Comparison of ENCODE assay signal across 18 cellular contexts in genomic region chr14:71140157-71140556, GRCh38.
A peak's percentile ranks its signal among the peaks of the same experiment; 100 is the strongest.
DNase-seq lines count a peak whose midpoint lies in the region; ATAC-seq, FAIRE-seq and TF ChIP-seq lines count a peak whose summit lies in the region.
"Had no signal": no experiment of that assay in that cellular context is flagged by ENCODE, and none has a peak within 500 bp of the region (broad histone marks: within the 10 kb centered on the region; RNA-seq: fewer than 3 reads in every experiment).

No MANE protein-coding gene starts in this region.

- no peaks in the 10 kb centered on the region for H3F3A ChIP-seq in GM23338 (replicated peaks; ENCODE audit: low read depth)

- POLR2A ChIA-PET in GM12878 (lab: Charles Lee), result no interaction called here

- H3K9me2 ChIP-seq in GM23338 (ENCODE audit: insufficient read depth), result 0 out of 2 replicates have a peak, but pooled peaks cover 6% of the 10 kb centered on the region

- no peak overlapping the region for H3K4me3 Mint-ChIP-seq in GM23338
- H3K4me3 Mint-ChIP-seq: CD14-positive monocyte had no signal

- TF ChIP-seq RAD21 in GM12878 (IDR thresholded peaks at IDR 0.05; ENCODE audit: insufficient read depth, low read depth, low read length), result no peak

- TF ChIP-seq CTCF in GM12878 (IDR thresholded peaks at IDR 0.05 in 2 of 3, conservative IDR thresholded peaks at IDR 0.05 in 1 of 3; ENCODE audit: control insufficient read depth in 2 of 3, extremely low read depth in 1 of 3, insufficient read depth in 1 of 3, low read depth in 3 of 3, low read length in 3 of 3) (no peak), osteoblast (IDR thresholded peaks at IDR 0.05; ENCODE audit: extremely low read depth, low read depth, low read length) (no peak), sigmoid colon (IDR thresholded peaks at IDR 0.05) (no peak), GM10266 (IDR thresholded peaks at IDR 0.05; ENCODE audit: control insufficient read depth, insufficient read depth, low read depth, missing control alignments) (no peak), GM23338 (conservative IDR thresholded peaks at IDR 0.05; ENCODE audit: low read depth in 2 of 2) (no peak)

- DNase-seq in GM18507 (ENCODE audit: extremely low spot score, insufficient read length, low read depth), result no peak
- DNase-seq in GM12878 (ENCODE audit: low read depth, low spot score), result no peak
- no peak for DNase-seq in osteoblast (ENCODE audit: insufficient read length, low spot score, missing footprints)
- no peak for DNase-seq in sigmoid colon
- DNase-seq in GM10266 (ENCODE audit: extremely low spot score), result no peak
- DNase-seq in GM23338 (ENCODE audit: low spot score), result no peak
- DNase-seq: COR-L47, EL, NCI-H1048, NCI-H146, NCI-H2081 treated with DMSO at 0.1 percent for 48 hours, NCI-H82, Right ventricle myocardium superior had no signal

- in situ Hi-C loops in GM12878 (cut with MboI), result no loop called here

- H3K4me1 Mint-ChIP-seq in GM23338, result peaks cover 10% of the 10 kb centered on the region; the same call in 2 of the 3 replicates

- CTCF ChIA-PET in GM12878 (lab: Yijun Ruan, JAX), result interaction anchor here (0.9 to 10.4 kb wide), 9 partner anchors 8 to 792 kb away, joined by 3 to 202 read pairs (median 7); partner anchors contain the start of gene RGS6

- no TSS peak for BruUV-seq in GM12878 (replicated peaks; lab: Mats Ljungman, UMichigan)

- SMC1A ChIA-PET in GM12878 (lab: Charles Lee; ENCODE audit: uncharacterized antibody, unreplicated experiment), result interaction anchor here (0.7 to 12.6 kb wide), 11 partner anchors 8 to 715 kb away, joined by 3 to 230 read pairs (median 4); no protein-coding TSS in a partner anchor

- H3K27ac ChIP-seq in GM12878 (ENCODE audit: control insufficient read depth, insufficient read depth) (no peak overlapping the region), osteoblast (ENCODE audit: low read depth, low read length) (peak overlapping the region; percentile 94), sigmoid colon (no peak overlapping the region), GM23338 (ENCODE audit: low read depth) (no peak overlapping the region)

- RAD21 ChIA-PET in GM12878 (lab: Charles Lee; ENCODE audit: unreplicated experiment), result interaction anchor here (0.6 to 4.6 kb wide), 13 partner anchors 89 to 715 kb away, joined by 3 to 48 read pairs (median 4); no protein-coding TSS in a partner anchor

- no peak for TF ChIP-seq EP300 in GM12878 (IDR thresholded peaks at IDR 0.05; ENCODE audit: borderline replicate concordance in 1 of 2, control insufficient read depth in 1 of 2, low read depth in 2 of 2, low read length in 2 of 2)
- no peak for TF ChIP-seq EP300 in sigmoid colon (IDR thresholded peaks at IDR 0.05)

- H3K9me3 ChIP-seq in GM12878 (replicated peaks; ENCODE audit: control insufficient read depth, insufficient read depth, low read length) (no peaks in the 10 kb centered on the region; the same call in 2 of the 3 replicates), osteoblast (ENCODE audit: low read depth, low read length) (no peaks in the 10 kb centered on the region), sigmoid colon (no peaks in the 10 kb centered on the region)
- H3K9me3 ChIP-seq: HAP-1 had no signal

- FAIRE-seq in GM18507 (lab: Jason Lieb, UNC) (peak; percentile 78), GM12878 (lab: Jason Lieb, UNC) (no peak)

- no peaks in the 10 kb centered on the region for H3K27me3 ChIP-seq in GM12878 (replicated peaks in 1 of 2; ENCODE audit: control insufficient read depth in 2 of 2, insufficient read depth in 2 of 2, low read length in 1 of 2)
- no peaks in the 10 kb centered on the region for H3K27me3 ChIP-seq in osteoblast (ENCODE audit: insufficient read depth, low read length)
- no peaks in the 10 kb centered on the region for H3K27me3 ChIP-seq in sigmoid colon
- no peaks in the 10 kb centered on the region for H3K27me3 ChIP-seq in GM23338 (ENCODE audit: insufficient read depth)

- H3K4me1 ChIP-seq in GM12878 (ENCODE audit: control insufficient read depth, insufficient read depth, low read length) (peaks cover 17% of the 10 kb centered on the region), osteoblast (ENCODE audit: insufficient read depth, low read length) (peaks cover 48% of the 10 kb centered on the region), sigmoid colon (peaks cover 0 to 13% (median 4%) of the 10 kb centered on the region in 4 donors), GM23338 (ENCODE audit: insufficient read depth) (no peaks in the 10 kb centered on the region)

- no peak for TF ChIP-seq POLR2A in GM12878 (IDR thresholded peaks at IDR 0.05; ENCODE audit: low read depth, low read length)
- TF ChIP-seq POLR2A in sigmoid colon (IDR thresholded peaks at IDR 0.05), result no peak

- H3K79me2 ChIP-seq in GM12878 (ENCODE audit: control insufficient read depth, insufficient read depth, low read length) (no peaks in the 10 kb centered on the region), osteoblast (ENCODE audit: insufficient read depth, low read length) (peaks cover 5% of the 10 kb centered on the region), GM23338 (replicated peaks; ENCODE audit: insufficient read depth) (no peaks in the 10 kb centered on the region)

- no peak overlapping the region for H3K4me2 ChIP-seq in GM12878 (ENCODE audit: control insufficient read depth, insufficient read depth)
- no peak overlapping the region for H3K4me2 ChIP-seq in osteoblast (ENCODE audit: insufficient read depth, low read length)
- H3K4me2 ChIP-seq in GM23338, result no peak overlapping the region

- H3K36me3 ChIP-seq in GM12878 (ENCODE audit: control insufficient read depth in 2 of 2, insufficient read depth in 2 of 2, low read length in 1 of 2) (no peaks in the 10 kb centered on the region), osteoblast (ENCODE audit: insufficient read depth, low read length) (no peaks in the 10 kb centered on the region), sigmoid colon (no peaks in the 10 kb centered on the region), GM23338 (ENCODE audit: insufficient read depth) (no peaks in the 10 kb centered on the region)
- H3K36me3 ChIP-seq: HAP-1 had no signal

- H3K9ac ChIP-seq in GM12878 (ENCODE audit: control insufficient read depth, insufficient read depth, low read length), result no peak overlapping the region

- no peaks in the 10 kb centered on the region for H4K20me1 ChIP-seq in GM12878 (ENCODE audit: control insufficient read depth, insufficient read depth)
- no peaks in the 10 kb centered on the region for H4K20me1 ChIP-seq in osteoblast (ENCODE audit: insufficient read depth, low read length)
- no peaks in the 10 kb centered on the region for H4K20me1 ChIP-seq in GM23338 (replicated peaks; ENCODE audit: insufficient read depth)

- no peak overlapping the region for H3K4me3 ChIP-seq in GM12878
- H3K4me3 ChIP-seq in osteoblast (ENCODE audit: insufficient read depth, low read length), result no peak overlapping the region
- H3K4me3 ChIP-seq in sigmoid colon, result no peak overlapping the region
- no peak overlapping the region for H3K4me3 ChIP-seq in GM23338
- H3K4me3 ChIP-seq: HAP-1 had no signal

- H3K27me3 Mint-ChIP-seq in GM23338 (ENCODE audit: insufficient read depth, low read depth, poor library complexity), result peaks cover 6% of the 10 kb centered on the region

- H3K27ac Mint-ChIP-seq in GM23338, result no peak overlapping the region

- intact Hi-C loops in GM12878 (cut with micrococcal nuclease; ENCODE audit: unreplicated experiment) (loop anchor here (5.0 to 10.0 kb wide), 3 partner anchors 262 to 717 kb away; no protein-coding TSS in a partner anchor), sigmoid colon (cut with DNase I) (no loop called here)

- ATAC-seq in HG03460 (IDR thresholded peaks at IDR 0.05; ENCODE audit: unreplicated experiment) (peak; percentile 47), GM12878 (peak; percentile 56), HG03108 (IDR thresholded peaks at IDR 0.05; ENCODE audit: unreplicated experiment) (no peak), GM23338 (no peak)
- ATAC-seq: SK-N-SH treated with all-trans-retinoic acid at 6 μM for 48 hours had no signal

- H3K9me3 Mint-ChIP-seq in GM23338, result peaks cover 13% of the 10 kb centered on the region

- 85% methylated on average over 2 of the region's 2 CpGs for WGBS in GM12878 (ENCODE audit: insufficient coverage, insufficient replicate concordance, low lambda C conversion rate, missing lambda C conversion rate)
- WGBS in sigmoid colon, 2 donors, result 94% methylated on average over 2 of the region's 2 CpGs

- H2AFZ ChIP-seq in GM12878 (ENCODE audit: control insufficient read depth, low read depth, low read length) (no peak overlapping the region), osteoblast (ENCODE audit: low read length) (peak overlapping the region; percentile 33), GM23338 (no peak overlapping the region)

- peaks cover 4% of the 10 kb centered on the region; the same call in 2 of the 3 replicates for H3K36me3 Mint-ChIP-seq in GM23338 (ENCODE audit: low read depth)
- H3K36me3 Mint-ChIP-seq: CD14-positive monocyte had no signal

TF ChIP-seq in GM12878, 131 proteins besides CTCF, POLR2A, EP300 and RAD21:
- no peak for TF ChIP-seq CBX3 (IDR thresholded peaks at IDR 0.05; ENCODE audit: borderline replicate concordance, low read depth)
- peak; percentile 11; the same call in 1 of the 2 replicates for TF ChIP-seq MTA2 (IDR thresholded peaks at IDR 0.05; ENCODE audit: low read depth)

TF ChIP-seq in GM23338, 12 proteins besides CTCF, POLR2A, EP300 and RAD21 (continues in another document):
- no peak for TF ChIP-seq ZNF331 (CRISPR knock-in tag; IDR thresholded peaks at IDR 0.05; ENCODE audit: low read depth)

Comparison
In these comparisons a context has a peak if more than half of its experiments do, and no peak if none do; other contexts are left out.
1. ATAC-seq: peak in HG03460 (single experiment) and GM12878 (single experiment); none in HG03108 (single experiment) and GM23338 (single experiment).